In the genomic region with DNA sequence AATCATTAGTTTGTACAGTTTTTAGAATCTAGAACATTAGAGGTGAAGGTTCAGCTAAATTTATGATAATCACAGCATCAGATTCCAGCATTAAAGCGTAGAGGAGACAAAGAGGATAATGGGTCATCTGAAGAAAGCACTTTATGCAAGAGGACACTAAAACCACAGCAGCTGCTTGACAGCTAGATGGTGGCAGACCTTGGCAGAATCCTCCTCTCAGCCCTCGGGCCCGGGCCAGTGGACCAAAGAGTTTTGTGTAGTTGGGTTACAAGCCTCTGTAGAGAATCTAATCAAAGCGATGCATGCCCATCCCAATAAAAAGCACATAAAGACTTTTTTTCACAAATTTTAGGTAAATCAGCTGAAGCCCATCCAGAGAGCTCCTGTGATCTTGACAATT, we compare ENCODE assay signal across 30 cellular contexts. TPM values are rescaled to one million over a fixed set of nuclear protein-coding genes. Genes with fewer than 3 reads are reported as not detected.
"Had no signal": no experiment of that assay in that cellular context is flagged by ENCODE, and none has a peak within 500 bp of the region (broad histone marks: within the 10 kb centered on the region; RNA-seq: fewer than 3 reads in every experiment).

No MANE protein-coding gene starts in this region.

- H3K4me3 Mint-ChIP-seq: mesothelial cell of epicardium; naive B cell; natural killer cell; nephron progenitor cell; neural progenitor cell; stimulated activated naive CD8-positive, alpha-beta T cell treated with anti-CD3 and anti-CD28 coated beads, Interleukin-15, Interleukin-2, amounts not matched to agents 100 ng/mL and 50 ng/mL, for 24 hours had no signal

- H3K27ac ChIP-seq: heart right ventricle, hepatocyte, left ventricle myocardium inferior, neural progenitor cell, neutrophil, parathyroid adenoma, psoas muscle, right lobe of liver, skin epidermis, suprapubic skin, thoracic aorta, tibial artery, upper lobe of right lung had no signal

- H3K27me3 Mint-ChIP-seq: naive B cell; stimulated activated naive CD8-positive, alpha-beta T cell treated with anti-CD3 and anti-CD28 coated beads, Interleukin-15, Interleukin-2, amounts not matched to agents 100 ng/mL and 50 ng/mL, for 24 hours had no signal

- H3K36me3 Mint-ChIP-seq: mesothelial cell of epicardium, naive B cell, natural killer cell, neural progenitor cell had no signal

- ATAC-seq: heart right ventricle, mucosa of descending colon, natural killer cell, psoas muscle, right lobe of liver, upper lobe of right lung had no signal

- H3K36me3 ChIP-seq: heart right ventricle, left ventricle myocardium inferior, neural progenitor cell, neutrophil, right lobe of liver, suprapubic skin, thoracic aorta, tibial artery, upper lobe of right lung had no signal

- H3K9ac ChIP-seq: neural progenitor cell, parathyroid adenoma had no signal

- H3K27me3 ChIP-seq: heart right ventricle, hepatocyte, neural progenitor cell, neutrophil, right lobe of liver, suprapubic skin, tibial artery, upper lobe of right lung had no signal

- DNase-seq: heart right ventricle; islet precursor cell; left ventricle myocardium inferior; mesendoderm; mucosa of descending colon; naive B cell; natural killer cell; nephron progenitor cell; occipital lobe; psoas muscle; right lobe of liver; stimulated activated CD4-positive, alpha-beta T cell treated with anti-CD3 and anti-CD28 coated beads, Interleukin-12 subunit alpha, Interleukin-12 subunit beta, amount 100 ng/mL, for 4 hours; stimulated activated CD4-positive, alpha-beta T cell treated with anti-CD3 and anti-CD28 coated beads, Interleukin-15, amount 100 ng/mL, for 24 hours; stimulated activated CD4-positive, alpha-beta T cell treated with anti-CD3 and anti-CD28 coated beads, Interleukin-2, amount 100 ng/mL, for 24 hours; stimulated activated CD4-positive, alpha-beta T cell treated with anti-CD3 and anti-CD28 coated beads, Interleukin-4, amount 100 ng/mL, for 1 hour; stimulated activated naive CD4-positive, alpha-beta T cell; tibial artery; trophoblast cell; upper lobe of right lung had no signal

- H3K4me2 ChIP-seq: hepatocyte, neural progenitor cell had no signal

- H3K4me1 Mint-ChIP-seq: naive B cell, natural killer cell, nephron progenitor cell had no signal

- H2AFZ ChIP-seq: hepatocyte, neural progenitor cell, parathyroid adenoma had no signal

- FAIRE-seq: urothelium cell line had no signal

- H3K79me2 ChIP-seq: hepatocyte, parathyroid adenoma had no signal

- H3K4me1 ChIP-seq: heart right ventricle, left ventricle myocardium inferior, neural progenitor cell, parathyroid adenoma, psoas muscle, right lobe of liver, suprapubic skin, tibial artery, upper lobe of right lung had no signal

- H3K4me3 ChIP-seq: heart right ventricle, hepatocyte, left ventricle myocardium inferior, lung, mucosa of descending colon, neural progenitor cell, psoas muscle, right lobe of liver, skin epidermis, suprapubic skin, thoracic aorta, tibial artery, upper lobe of right lung had no signal

- H3K9me3 Mint-ChIP-seq: mesothelial cell of epicardium; natural killer cell; nephron progenitor cell; neural progenitor cell; stimulated activated naive CD8-positive, alpha-beta T cell treated with anti-CD3 and anti-CD28 coated beads, Interleukin-15, Interleukin-2, amounts not matched to agents 100 ng/mL and 50 ng/mL, for 24 hours had no signal

- H3K27ac Mint-ChIP-seq: mesothelial cell of epicardium; naive B cell; natural killer cell; nephron progenitor cell; neural progenitor cell; stimulated activated naive CD8-positive, alpha-beta T cell treated with anti-CD3 and anti-CD28 coated beads, Interleukin-15, Interleukin-2, amounts not matched to agents 100 ng/mL and 50 ng/mL, for 24 hours had no signal

- H3K9me3 ChIP-seq: heart right ventricle, left ventricle myocardium inferior, mucosa of descending colon, neutrophil, psoas muscle, right lobe of liver, suprapubic skin, thoracic aorta, tibial artery, upper lobe of right lung had no signal

RNA-seq across cellular contexts. Expression of gene AK5, which starts 59.4 kb away (rescaled TPM):
- total RNA-seq: hepatocyte, mesothelial cell of epicardium, upper lobe of right lung had no signal
